1 cellular context compared by ENCODE assay signal in the genomic region with DNA sequence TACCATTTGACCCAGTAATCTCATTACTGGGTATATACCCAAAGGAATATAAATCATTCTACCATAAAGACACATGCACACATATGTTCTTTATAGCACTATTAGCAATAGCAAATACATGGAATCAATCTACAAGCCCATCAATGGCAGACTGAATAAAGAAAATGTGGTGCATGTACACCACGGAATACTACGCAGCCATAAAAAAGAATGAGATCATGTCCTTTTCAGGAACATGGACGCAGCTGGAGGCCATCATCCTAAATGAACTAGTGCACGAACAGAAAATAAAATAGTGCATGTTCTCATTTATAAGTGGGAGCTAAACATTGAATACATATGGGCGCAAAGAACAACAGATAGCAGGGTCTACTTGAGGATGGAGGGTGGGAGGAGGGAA.
TF ChIP-seq lines count a peak whose summit lies in the region.

No MANE protein-coding gene starts in this region.

TF ChIP-seq in A549, 52 proteins besides CTCF, POLR2A, EP300 and RAD21 (continued from another document):
- TF ChIP-seq HOXB13 (CRISPR knock-in tag; IDR thresholded peaks at IDR 0.05; ENCODE audit: low read depth), result no peak
